7 cellular contexts compared by ENCODE assay signal in the genomic region with DNA sequence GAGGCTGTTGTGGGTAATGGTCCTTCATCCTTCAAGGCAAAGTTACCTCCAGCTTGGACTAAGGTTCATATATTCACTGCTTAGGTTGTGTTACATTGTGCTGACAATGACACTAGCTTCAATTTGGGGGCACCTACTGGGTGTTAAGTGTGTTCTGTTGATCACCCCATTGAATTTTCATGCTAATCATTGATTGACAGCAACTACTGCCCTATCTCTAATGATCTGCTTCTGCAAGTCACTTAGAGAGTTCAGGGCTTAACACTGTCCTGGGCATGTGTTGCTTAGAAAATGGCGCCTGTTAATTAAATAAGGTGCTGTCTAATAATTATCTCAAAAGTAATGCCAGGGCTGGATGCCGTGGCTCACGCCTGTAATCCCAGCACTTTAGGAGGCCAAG. TPM values are rescaled to one million over a fixed set of nuclear protein-coding genes. Genes with fewer than 3 reads are reported as not detected.
DNase-seq lines count a peak whose midpoint lies in the region; ATAC-seq and TF ChIP-seq lines count a peak whose summit lies in the region.

No MANE protein-coding gene starts in this region.

- DNase-seq in PC-3 (no peak), mammary epithelial cell (no peak), tibial nerve (ENCODE audit: low spot score in 2 of 2) (no peak), LoVo (ENCODE audit: low spot score) (no peak), NCI-H774 (lab: John Stamatoyannopoulos, UW) (no peak)

- CTCF ChIA-PET in PC-3 (lab: Charles Lee), result no interaction called here
- CTCF ChIA-PET in mammary epithelial cell (lab: Charles Lee; ENCODE audit: low non-redundant PET), result no interaction called here

- peak overlapping the region; percentile 96 for H3K4me3 ChIP-seq in PC-3 (ENCODE audit: low read length)
- H3K4me3 ChIP-seq in mammary epithelial cell (replicated peaks in 1 of 3; ENCODE audit: insufficient read depth in 1 of 3, low read depth in 2 of 3, low read length in 3 of 3), result peak overlapping the region; percentile 66 to 81 (median 77)
- no peak overlapping the region for H3K4me3 ChIP-seq in mesodermal cell (ENCODE audit: extremely low read depth, insufficient read depth, low read length, poor library complexity, severe bottlenecking)
- peak overlapping the region in 3 of 4 donors; percentile 69 to 100 (median 83) for H3K4me3 ChIP-seq in tibial nerve

- no peaks in the 10 kb centered on the region for H3K9me3 ChIP-seq in PC-3 (ENCODE audit: low read length)
- H3K9me3 ChIP-seq in mammary epithelial cell (replicated peaks; ENCODE audit: insufficient read depth, low read length), result no peaks in the 10 kb centered on the region
- H3K9me3 ChIP-seq in mesodermal cell (ENCODE audit: control insufficient read depth, low read length), result no peaks in the 10 kb centered on the region
- H3K9me3 ChIP-seq in tibial nerve, result no peaks in the 10 kb centered on the region

- peaks cover 93% of the 10 kb centered on the region for H3K79me2 ChIP-seq in PC-3 (ENCODE audit: low read length)
- peaks cover 92% of the 10 kb centered on the region for H3K79me2 ChIP-seq in mammary epithelial cell (ENCODE audit: insufficient read depth, low read length)

- H3K9ac ChIP-seq in PC-3 (ENCODE audit: low read length), result no peak overlapping the region
- H3K9ac ChIP-seq in mammary epithelial cell (ENCODE audit: insufficient read depth, low read length), result no peak overlapping the region

- no peak for TF ChIP-seq EP300 in tibial nerve (IDR thresholded peaks at IDR 0.05)

- ATAC-seq in PC-3 (no peak), HG03039 (IDR thresholded peaks at IDR 0.05; ENCODE audit: unreplicated experiment) (no peak)

- H3K27ac ChIP-seq in PC-3 (ENCODE audit: low read length) (peak overlapping the region; percentile 66; the same call in 1 of the 2 replicates), mammary epithelial cell (ENCODE audit: insufficient read depth, low read depth, low read length) (no peak overlapping the region), mesodermal cell (ENCODE audit: low read depth, low read length, severe bottlenecking) (peak overlapping the region; percentile 16), tibial nerve (peak overlapping the region in 3 of 4 donors; percentile 79 to 91 (median 85))

- no peak for TF ChIP-seq POLR2A in tibial nerve (IDR thresholded peaks at IDR 0.05)

- peaks cover 30% of the 10 kb centered on the region for H3K36me3 ChIP-seq in PC-3 (ENCODE audit: low read depth, low read length)
- H3K36me3 ChIP-seq in mammary epithelial cell (ENCODE audit: insufficient read depth, low read length), result peaks cover 13% of the 10 kb centered on the region
- H3K36me3 ChIP-seq in mesodermal cell (ENCODE audit: control insufficient read depth, insufficient read depth, low read length), result peaks cover 34% of the 10 kb centered on the region
- no peaks in the 10 kb centered on the region for H3K36me3 ChIP-seq in tibial nerve

- TF ChIP-seq CTCF in PC-3 (conservative IDR thresholded peaks at IDR 0.05; ENCODE audit: low read depth, low read length) (no peak), mammary epithelial cell (conservative IDR thresholded peaks at IDR 0.05 in 1 of 2, IDR thresholded peaks at IDR 0.05 in 1 of 2; ENCODE audit: extremely low read depth in 1 of 2, insufficient read depth in 1 of 2, low read depth in 1 of 2, low read length in 2 of 2) (no peak), tibial nerve (IDR thresholded peaks at IDR 0.05) (no peak)

- H3K4me1 ChIP-seq in PC-3 (ENCODE audit: insufficient read depth, low read length) (peaks cover 58% of the 10 kb centered on the region), mammary epithelial cell (ENCODE audit: insufficient read depth, low read length) (peaks cover 46% of the 10 kb centered on the region), mesodermal cell (ENCODE audit: control insufficient read depth, insufficient read depth, low read length, poor library complexity, severe bottlenecking) (peaks cover 36% of the 10 kb centered on the region), tibial nerve (peaks cover 0 to 67% (median 37%) of the 10 kb centered on the region in 4 donors)

- WGBS in mammary epithelial cell (ENCODE audit: low coverage, missing lambda C conversion rate), result 79% methylated on average over 3 of the region's 3 CpGs
- WGBS in mesodermal cell (ENCODE audit: insufficient coverage in 2 of 2), 2 experiments, result 93 to 100% methylated on average over 2 of the region's 3 CpGs
- 64 to 80% methylated on average over 3 of the region's 3 CpGs for WGBS in tibial nerve, 2 donors

- no TSS peak for BruUV-seq in PC-3 (replicated peaks; lab: Mats Ljungman, UMichigan)
- no TSS peak for BruUV-seq in mammary epithelial cell (replicated peaks; lab: Mats Ljungman, UMichigan)

- in situ Hi-C loops in mammary epithelial cell (cut with MboI; ENCODE audit: low sequenced_read_pairs in 2 of 2), result no loop called here

- H3F3A ChIP-seq in PC-3 (ENCODE audit: low read length, unreplicated experiment), result no peaks in the 10 kb centered on the region

- H3K27me3 ChIP-seq in PC-3 (ENCODE audit: low read length) (no peaks in the 10 kb centered on the region), mammary epithelial cell (ENCODE audit: insufficient read depth, low read length) (no peaks in the 10 kb centered on the region), tibial nerve (no peaks in the 10 kb centered on the region)

- no peaks in the 10 kb centered on the region for H3K9me2 ChIP-seq in PC-3 (replicated peaks; ENCODE audit: low read length)

- intact Hi-C loops in PC-3 (cut with micrococcal nuclease) (loop anchor here (2.0 kb wide), 1 partner anchor 15 kb away; no protein-coding TSS in a partner anchor), mammary epithelial cell (cut with micrococcal nuclease) (no loop called here)

- H3K4me2 ChIP-seq in PC-3 (ENCODE audit: low read length) (peak overlapping the region; percentile 84), mammary epithelial cell (ENCODE audit: insufficient read depth, low read depth, low read length) (peak overlapping the region; percentile 72)

- H4K20me1 ChIP-seq in PC-3 (ENCODE audit: low read length), result peaks cover 75% of the 10 kb centered on the region
- peaks cover 35% of the 10 kb centered on the region for H4K20me1 ChIP-seq in mammary epithelial cell (ENCODE audit: insufficient read depth, low read length)

- POLR2A ChIA-PET in PC-3 (lab: Charles Lee; ENCODE audit: unreplicated experiment), result no interaction called here

- H2AFZ ChIP-seq in PC-3 (ENCODE audit: low read length) (no peak overlapping the region), mammary epithelial cell (ENCODE audit: low read depth, low read length) (no peak overlapping the region)

- dilution Hi-C loops in mammary epithelial cell (cut with HindIII; ENCODE audit: low sequenced_read_pairs), result no loop called here

RNA-seq across cellular contexts. Expression of gene FLNB, which starts 3.4 kb away (rescaled TPM):
- total RNA-seq in PC-3 (2014; rRNA removed), result 505 and 546 TPM in 2 replicates
- 1,000 to 10,000 TPM in 1 of 2 donors, 100 to 1,000 TPM in 1; 930 to 1,038 TPM for total RNA-seq in mammary epithelial cell
- polyA plus RNA-seq in mammary epithelial cell, result 415 TPM
- polyA minus RNA-seq in mammary epithelial cell, result 1,694 TPM
- polyA plus RNA-seq in mesodermal cell (2013, experiment 1 of 2), result 135 TPM
- polyA plus RNA-seq in mesodermal cell (2013, experiment 2 of 2), result 103 TPM
- 100 to 1,000 TPM; 265 to 345 (median 277) TPM for total RNA-seq in tibial nerve
